ENCODE assay signal across 24 cellular contexts in genomic region chr13:110483386-110483785, GRCh38.
"Had no signal": no experiment of that assay in that cellular context is flagged by ENCODE, and none has a peak within 500 bp of the region (broad histone marks: within the 10 kb centered on the region; RNA-seq: fewer than 3 reads in every experiment).

No MANE protein-coding gene starts in this region.

- H3K27ac Mint-ChIP-seq: activated naive CD4-positive, alpha-beta T cell treated with anti-CD3 and anti-CD28 coated beads, Interleukin-2, amount 10 ng/mL, durations not matched to agents 7 days and 5 days; activated naive CD8-positive, alpha-beta T cell treated with anti-CD3 and anti-CD28 coated beads, Interleukin-2, amount 50 U/mL, for 24 hours; stimulated activated naive CD8-positive, alpha-beta T cell treated with anti-CD3 and anti-CD28 coated beads, Interleukin-15, amount 100 ng/mL, for 72 hours had no signal

- ATAC-seq: activated CD4-positive, CD25-positive, alpha-beta regulatory T cell treated with anti-CD3 and anti-CD28 coated beads, Interleukin-2, amount 50 U/mL, for 24 hours; activated naive CD8-positive, alpha-beta T cell treated with anti-CD3 and anti-CD28 coated beads, Interleukin-2, amount 50 U/mL, for 24 hours; activated T-cell treated with anti-CD3 and anti-CD28 coated beads, Interleukin-2, amount 50 U/mL, for 4 hours; foreskin keratinocyte; psoas muscle; stimulated activated naive CD8-positive, alpha-beta T cell treated with anti-CD3 and anti-CD28 coated beads, Interleukin-15, amount 100 ng/mL, for 72 hours; upper lobe of right lung had no signal

- H3K36me3 Mint-ChIP-seq: activated naive CD4-positive, alpha-beta T cell treated with anti-CD3 and anti-CD28 coated beads, Interleukin-2, amount 10 ng/mL, durations not matched to agents 7 days and 5 days; naive B cell had no signal

- H3K9me3 ChIP-seq: left ventricle myocardium inferior, psoas muscle, testis, upper lobe of right lung had no signal

- DNase-seq: activated CD4-positive, alpha-beta T cell treated with anti-CD3 and anti-CD28 coated beads, Interleukin-2, amount 50 U/mL, for 1 hour; activated CD8-positive, alpha-beta memory T cell treated with anti-CD3 and anti-CD28 coated beads, Interleukin-2, amount 50 U/mL, for 4 hours; activated effector memory CD4-positive, alpha-beta T cell treated with Interleukin-2 at 50 U/mL for 16 hours; activated naive CD4-positive, alpha-beta T cell treated with anti-CD3 and anti-CD28 coated beads, Interleukin-2, amount 10 ng/mL, durations not matched to agents 7 days and 5 days; activated naive CD8-positive, alpha-beta T cell treated with anti-CD3 and anti-CD28 coated beads, Interleukin-2, amount 50 U/mL, for 24 hours; activated T-cell treated with anti-CD3 and anti-CD28 coated beads, Interleukin-2, amount 50 U/mL, for 4 hours; aorta; effector CD8-positive, alpha-beta T cell; foreskin keratinocyte; left ventricle myocardium inferior; mammary epithelial cell; naive B cell; psoas muscle; right cardiac atrium; stimulated activated CD4-positive, alpha-beta T cell treated with anti-CD3 and anti-CD28 coated beads, Interleukin-15, amount 100 ng/mL, for 24 hours; stimulated activated CD4-positive, alpha-beta T cell treated with anti-CD3 and anti-CD28 coated beads, Interleukin-2, amount 100 ng/mL, for 48 hours; stimulated activated naive CD8-positive, alpha-beta T cell treated with anti-CD3 and anti-CD28 coated beads, Interleukin-15, amount 100 ng/mL, for 72 hours; testis; upper lobe of right lung had no signal

- H3K4me1 ChIP-seq: foreskin keratinocyte, psoas muscle, upper lobe of right lung had no signal

- H3K4me3 Mint-ChIP-seq: activated naive CD4-positive, alpha-beta T cell treated with anti-CD3 and anti-CD28 coated beads, Interleukin-2, amount 10 ng/mL, durations not matched to agents 7 days and 5 days; activated naive CD8-positive, alpha-beta T cell treated with anti-CD3 and anti-CD28 coated beads, Interleukin-2, amount 50 U/mL, for 24 hours; activated T-cell treated with anti-CD3 and anti-CD28 coated beads, Interleukin-2, amount 50 U/mL, for 4 hours; central memory CD8-positive, alpha-beta T cell; naive B cell; neural crest cell; stimulated activated naive CD8-positive, alpha-beta T cell treated with anti-CD3 and anti-CD28 coated beads, Interleukin-15, amount 100 ng/mL, for 72 hours had no signal

- H3K27me3 ChIP-seq: foreskin keratinocyte, testis, upper lobe of right lung had no signal

- H3K27ac ChIP-seq: foreskin keratinocyte, left ventricle myocardium inferior, psoas muscle, skin epidermis, testis, upper lobe of right lung had no signal

- H3K9me3 Mint-ChIP-seq: activated naive CD4-positive, alpha-beta T cell treated with anti-CD3 and anti-CD28 coated beads, Interleukin-2, amount 10 ng/mL, durations not matched to agents 7 days and 5 days; activated naive CD8-positive, alpha-beta T cell treated with anti-CD3 and anti-CD28 coated beads, Interleukin-2, amount 50 U/mL, for 24 hours; activated T-cell treated with anti-CD3 and anti-CD28 coated beads, Interleukin-2, amount 50 U/mL, for 4 hours; central memory CD8-positive, alpha-beta T cell; naive B cell; neural crest cell; stimulated activated naive CD8-positive, alpha-beta T cell treated with anti-CD3 and anti-CD28 coated beads, Interleukin-15, amount 100 ng/mL, for 72 hours had no signal

- H3K4me1 Mint-ChIP-seq: activated naive CD4-positive, alpha-beta T cell treated with anti-CD3 and anti-CD28 coated beads, Interleukin-2, amount 10 ng/mL, durations not matched to agents 7 days and 5 days; activated naive CD8-positive, alpha-beta T cell treated with anti-CD3 and anti-CD28 coated beads, Interleukin-2, amount 50 U/mL, for 24 hours; central memory CD8-positive, alpha-beta T cell; stimulated activated naive CD8-positive, alpha-beta T cell treated with anti-CD3 and anti-CD28 coated beads, Interleukin-15, amount 100 ng/mL, for 72 hours had no signal

- H3K4me3 ChIP-seq: coronary artery, left ventricle myocardium inferior, psoas muscle, skin epidermis, testis, upper lobe of right lung had no signal

- H3K27me3 Mint-ChIP-seq: activated naive CD8-positive, alpha-beta T cell treated with anti-CD3 and anti-CD28 coated beads, Interleukin-2, amount 50 U/mL, for 24 hours had no signal
